Comparison of ENCODE assay signal across 1 cellular context in genomic region chr3:25653322-25653721, GRCh38.
TF ChIP-seq lines count a peak whose summit lies in the region.

No MANE protein-coding gene starts in this region.

TF ChIP-seq in GM23338, 12 proteins besides CTCF, POLR2A, EP300 and RAD21 (continued from another document):
- no peak for TF ChIP-seq ZNF462 (CRISPR knock-in tag; IDR thresholded peaks at IDR 0.05)
- TF ChIP-seq JUNB (IDR thresholded peaks at IDR 0.05; ENCODE audit: unreplicated experiment), result no peak
- no peak for TF ChIP-seq CREB1 (CRISPR knock-in tag; IDR thresholded peaks at IDR 0.05; ENCODE audit: low read depth)
- TF ChIP-seq EZH2phosphoT487 (IDR thresholded peaks at IDR 0.05; ENCODE audit: unreplicated experiment), result no peak
- no peak for TF ChIP-seq STAT1 (IDR thresholded peaks at IDR 0.05; ENCODE audit: unreplicated experiment)
- TF ChIP-seq POLR2AphosphoS5 (IDR thresholded peaks at IDR 0.05; ENCODE audit: low read depth), result no peak
- TF ChIP-seq REST (IDR thresholded peaks at IDR 0.05; ENCODE audit: unreplicated experiment), result no peak
- TF ChIP-seq, protein P1, sequence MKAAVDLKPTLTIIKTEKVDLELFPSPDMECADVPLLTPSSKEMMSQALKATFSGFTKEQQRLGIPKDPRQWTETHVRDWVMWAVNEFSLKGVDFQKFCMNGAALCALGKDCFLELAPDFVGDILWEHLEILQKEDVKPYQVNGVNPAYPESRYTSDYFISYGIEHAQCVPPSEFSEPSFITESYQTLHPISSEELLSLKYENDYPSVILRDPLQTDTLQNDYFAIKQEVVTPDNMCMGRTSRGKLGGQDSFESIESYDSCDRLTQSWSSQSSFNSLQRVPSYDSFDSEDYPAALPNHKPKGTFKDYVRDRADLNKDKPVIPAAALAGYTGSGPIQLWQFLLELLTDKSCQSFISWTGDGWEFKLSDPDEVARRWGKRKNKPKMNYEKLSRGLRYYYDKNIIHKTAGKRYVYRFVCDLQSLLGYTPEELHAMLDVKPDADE (IDR thresholded peaks at IDR 0.05), result no peak
- TF ChIP-seq NANOG (IDR thresholded peaks at IDR 0.05; ENCODE audit: borderline replicate concordance), result no peak
